In genomic region chr2:199910338-199911051, GRCh38 we compare ENCODE assay signal across 8 cellular contexts. TPM values are rescaled to one million over a fixed set of nuclear protein-coding genes. Genes with fewer than 3 reads are reported as not detected.
DNase-seq lines count a peak whose midpoint lies in the region; ATAC-seq and TF ChIP-seq lines count a peak whose summit lies in the region.

No MANE protein-coding gene starts in this region.

- H3K27me3 Mint-ChIP-seq in CD14-positive monocyte (ENCODE audit: low read depth in 3 of 3), result peaks cover 0 to 1% (median 0%) of the 10 kb centered on the region in 3 donors
- no peaks in the 10 kb centered on the region for H3K27me3 Mint-ChIP-seq in IgD-negative memory B cell
- H3K27me3 Mint-ChIP-seq in chondrocyte (ENCODE audit: low read depth), result no peaks in the 10 kb centered on the region
- no peaks in the 10 kb centered on the region for H3K27me3 Mint-ChIP-seq in nephron (ENCODE audit: low read depth)

- WGBS in lower leg skin, 2 donors, result 36 to 46% methylated on average over 18 of the region's 18 CpGs

- no peak for TF ChIP-seq POLR2A in lower leg skin (IDR thresholded peaks at IDR 0.05)

- H3K36me3 Mint-ChIP-seq in CD14-positive monocyte (peaks cover 0 to 3% of the 10 kb centered on the region in 2 donors), IgD-negative memory B cell (no peaks in the 10 kb centered on the region), chondrocyte (ENCODE audit: low read depth) (no peaks in the 10 kb centered on the region), nephron (ENCODE audit: low read depth) (peaks cover 11% of the 10 kb centered on the region)

- H3K27ac Mint-ChIP-seq in CD14-positive monocyte, result peak overlapping the region; percentile 91 to 98 (median 97)
- H3K27ac Mint-ChIP-seq in IgD-negative memory B cell, result peak overlapping the region; percentile 82 to 99 (median 99)
- H3K27ac Mint-ChIP-seq in chondrocyte (ENCODE audit: unreplicated experiment), result peak overlapping the region; percentile 83
- peak overlapping the region; percentile 55 to 98 (median 84) for H3K27ac Mint-ChIP-seq in nephron

- no peak for TF ChIP-seq CTCF in CD14-positive monocyte (IDR thresholded peaks at IDR 0.05)
- no peak for TF ChIP-seq CTCF in chondrocyte (IDR thresholded peaks at IDR 0.05)
- TF ChIP-seq CTCF in nephron (IDR thresholded peaks at IDR 0.05; ENCODE audit: unreplicated experiment in 3 of 3), result no peak
- no peak for TF ChIP-seq CTCF in lower leg skin (IDR thresholded peaks at IDR 0.05)

- H3K4me1 Mint-ChIP-seq in CD14-positive monocyte (peaks cover 32% of the 10 kb centered on the region), IgD-negative memory B cell (peaks cover 28 to 37% (median 32%) of the 10 kb centered on the region in 3 donors), chondrocyte (ENCODE audit: low read depth) (peaks cover 36% of the 10 kb centered on the region), nephron (peaks cover 30% of the 10 kb centered on the region)

- no peak overlapping the region for H3K4me3 ChIP-seq in lower leg skin (ENCODE audit: low read depth, poor library complexity, severe bottlenecking)

- H3K4me3 Mint-ChIP-seq in CD14-positive monocyte (peak overlapping the region; percentile 97 to 99), IgD-negative memory B cell (peak overlapping the region; percentile 89 to 99 (median 96)), chondrocyte (ENCODE audit: unreplicated experiment) (peak overlapping the region; percentile 93), nephron (peak overlapping the region; percentile 97 to 99 (median 98))

- H3K9me3 Mint-ChIP-seq in CD14-positive monocyte (peaks cover 0 to 2% (median 0%) of the 10 kb centered on the region in 7 donors), IgD-negative memory B cell (no peaks in the 10 kb centered on the region), chondrocyte (ENCODE audit: low read depth) (no peaks in the 10 kb centered on the region), nephron (no peaks in the 10 kb centered on the region)

- intact Hi-C loops in CD14-positive monocyte (cut with micrococcal nuclease), result no loop called here
- intact Hi-C loops in lower leg skin (cut with DNase I; ENCODE audit: low total_unique reads), result no loop called here

- ATAC-seq in GM21360 (IDR thresholded peaks at IDR 0.05; ENCODE audit: unreplicated experiment) (no peak), HG03565 (IDR thresholded peaks at IDR 0.05; ENCODE audit: unreplicated experiment) (no peak), GM18870 (IDR thresholded peaks at IDR 0.05; ENCODE audit: unreplicated experiment) (no peak)

- DNase-seq in CD14-positive monocyte (ENCODE audit: low spot score) (no peak), chondrocyte (ENCODE audit: low spot score) (no peak), lower leg skin (ENCODE audit: low spot score in 2 of 2) (no peak)

RNA-seq across cellular contexts. Expression of gene C2orf69, which starts 0.6 kb away (rescaled TPM):
- polyA plus RNA-seq in CD14-positive monocyte, result 1 to 10 TPM; 6.9 to 9.4 TPM
- 13.6 TPM for polyA plus RNA-seq in IgD-negative memory B cell
- total RNA-seq in chondrocyte, result 8.9 to 10.1 TPM (median 9.8 TPM) in 3 replicates
- total RNA-seq in lower leg skin, result 10 to 100 TPM; 12.1 to 13.7 (median 12.9) TPM

RNA-seq across cellular contexts. Expression of gene TYW5, which starts 44.8 kb away (rescaled TPM):
- 1 to 10 TPM; 1.5 to 1.6 TPM for polyA plus RNA-seq in CD14-positive monocyte
- 3.9 TPM for polyA plus RNA-seq in IgD-negative memory B cell
- 5.1 to 6.8 TPM (median 6.0 TPM) in 3 replicates for total RNA-seq in chondrocyte
- total RNA-seq in lower leg skin, result 1 to 10 TPM; 6.3 to 8.2 (median 7.3) TPM

RNA-seq across cellular contexts. Expression of gene MAIP1, which starts 44.9 kb away (rescaled TPM):
- 10 to 100 TPM in 1 of 2 donors, 1 to 10 TPM in 1; 7.6 to 13.3 TPM for polyA plus RNA-seq in CD14-positive monocyte
- 18.0 TPM for polyA plus RNA-seq in IgD-negative memory B cell
- 9.4 to 15.1 TPM (median 14.6 TPM) in 3 replicates for total RNA-seq in chondrocyte
- 10 to 100 TPM; 20.9 to 23.7 (median 22.3) TPM for total RNA-seq in lower leg skin

RNA-seq across cellular contexts. Expression of gene FTCDNL1, which starts 59.5 kb away (rescaled TPM):
- 1 to 10 TPM; 4.1 to 7.3 TPM for polyA plus RNA-seq in CD14-positive monocyte
- 2.0 TPM for polyA plus RNA-seq in IgD-negative memory B cell
- total RNA-seq in chondrocyte, result 0.34 to 1.2 TPM (median 0.65 TPM) in 3 replicates
- total RNA-seq in lower leg skin, result 1 to 10 TPM in 3 of 4 donors, not detected in 1; 1.9 to 2.9 (median 2.7) TPM
